20 cellular contexts compared by ENCODE assay signal in genomic region chr6:11586117-11586516, GRCh38. TPM values are rescaled to one million over a fixed set of nuclear protein-coding genes. Genes with fewer than 3 reads are reported as not detected.
DNase-seq lines count a peak whose midpoint lies in the region; ATAC-seq, FAIRE-seq and TF ChIP-seq lines count a peak whose summit lies in the region.
"Had no signal": no experiment of that assay in that cellular context is flagged by ENCODE, and none has a peak within 500 bp of the region (broad histone marks: within the 10 kb centered on the region; RNA-seq: fewer than 3 reads in every experiment).

No MANE protein-coding gene starts in this region.

- in situ Hi-C loops in HepG2 (cut with HindIII; ENCODE audit: extremely low pct_ligation_motif_present, low pct_unique_long_range_greater_than_20kb), result loop anchor here (10.0 kb wide), 2 partner anchors 649 to 1019 kb away; no protein-coding TSS in a partner anchor

- H3K36me3 Mint-ChIP-seq in chondrocyte (ENCODE audit: low read depth), result no peaks in the 10 kb centered on the region
- no peaks in the 10 kb centered on the region for H3K36me3 Mint-ChIP-seq in Calu3 (ENCODE audit: insufficient read depth, unreplicated experiment)
- H3K36me3 Mint-ChIP-seq: immature natural killer cell, T-cell had no signal

- no peaks in the 10 kb centered on the region for H3K27me3 Mint-ChIP-seq in chondrocyte (ENCODE audit: low read depth)
- H3K27me3 Mint-ChIP-seq in Calu3 (ENCODE audit: unreplicated experiment), result no peaks in the 10 kb centered on the region

- H3K4me1 ChIP-seq in HUES64 (ENCODE audit: insufficient read depth, low read length) (peaks cover 9% of the 10 kb centered on the region; the same call in 1 of the 2 replicates), HepG2 (ENCODE audit: insufficient read depth, low read length) (peaks cover 13% of the 10 kb centered on the region), stomach smooth muscle (ENCODE audit: control insufficient read depth, insufficient read depth, low read length) (peaks cover 10% of the 10 kb centered on the region), sigmoid colon (peaks cover 0 to 28% (median 18%) of the 10 kb centered on the region in 4 donors)

- H3K27me3 ChIP-seq in HUES64 (ENCODE audit: insufficient read depth, low read length) (no peaks in the 10 kb centered on the region), HepG2 (ENCODE audit: control insufficient read depth in 1 of 2, insufficient read depth in 2 of 2, low read length in 2 of 2) (no peaks in the 10 kb centered on the region; a peak in 1 of 5 replicates), stomach smooth muscle (ENCODE audit: control insufficient read depth in 1 of 2, insufficient read depth in 2 of 2, low read length in 2 of 2) (no peaks in the 10 kb centered on the region), sigmoid colon (no peaks in the 10 kb centered on the region)
- H3K27me3 ChIP-seq: adrenal gland, tibial artery had no signal

- TF ChIP-seq POLR2A in HepG2 (IDR thresholded peaks at IDR 0.05; ENCODE audit: insufficient read depth in 1 of 2, low read depth in 2 of 2, low read length in 2 of 2), result no peak
- TF ChIP-seq POLR2A in sigmoid colon (IDR thresholded peaks at IDR 0.05), result no peak

- DNase-seq in chondrocyte (ENCODE audit: low spot score), result no peak
- DNase-seq in HepG2 (ENCODE audit: low spot score), result no peak
- no peak for DNase-seq in Calu3
- DNase-seq in sigmoid colon, result no peak
- DNase-seq: activated B cell treated with CpG ODN at 0.5 μM for 24 hours, adrenal gland, glutamatergic neuron, immature natural killer cell, NCI-H1092, NCI-H774, occipital lobe, T-cell, tibial artery had no signal

- H3K4me1 Mint-ChIP-seq in chondrocyte (ENCODE audit: low read depth) (peaks cover 57% of the 10 kb centered on the region), Calu3 (ENCODE audit: low read depth, unreplicated experiment) (no peaks in the 10 kb centered on the region)
- H3K4me1 Mint-ChIP-seq: activated B cell treated with CpG ODN at 0.5 μM for 24 hours; activated T-helper 17 cell treated with anti-CD3 and anti-CD28 coated beads, Interleukin-2, amount 50 U/mL, for 72 hours; central memory CD8-positive, alpha-beta T cell; immature natural killer cell; T-cell had no signal

- H3K36me3 ChIP-seq in HUES64 (ENCODE audit: insufficient read depth, low read length), result no peaks in the 10 kb centered on the region
- no peaks in the 10 kb centered on the region for H3K36me3 ChIP-seq in HepG2 (replicated peaks in 1 of 2; ENCODE audit: control insufficient read depth in 1 of 2, insufficient read depth in 2 of 2, low read length in 2 of 2)
- no peaks in the 10 kb centered on the region for H3K36me3 ChIP-seq in stomach smooth muscle (ENCODE audit: control insufficient read depth in 2 of 2, insufficient read depth in 2 of 2, low read length in 2 of 2)
- no peaks in the 10 kb centered on the region for H3K36me3 ChIP-seq in sigmoid colon
- H3K36me3 ChIP-seq: adrenal gland, tibial artery had no signal

- H3K4me3 ChIP-seq in HUES64 (ENCODE audit: low read length) (no peak overlapping the region), HepG2 (replicated peaks in 1 of 3; ENCODE audit: insufficient read depth in 1 of 3, low read depth in 2 of 3, low read length in 3 of 3) (no peak overlapping the region), stomach smooth muscle (ENCODE audit: low read length in 2 of 2) (no peak overlapping the region), sigmoid colon (no peak overlapping the region)
- H3K4me3 ChIP-seq: adrenal gland, skin epidermis, tibial artery had no signal

- TF ChIP-seq CTCF in chondrocyte (IDR thresholded peaks at IDR 0.05) (no peak), HepG2 (CRISPR knock-in tag; IDR thresholded peaks at IDR 0.05) (no peak), Calu3 (IDR thresholded peaks at IDR 0.05; ENCODE audit: unreplicated experiment) (no peak), sigmoid colon (IDR thresholded peaks at IDR 0.05) (no peak)

- H3K4me3 Mint-ChIP-seq in chondrocyte (ENCODE audit: unreplicated experiment), result no peak overlapping the region
- H3K4me3 Mint-ChIP-seq in Calu3 (ENCODE audit: low read depth, unreplicated experiment), result no peak overlapping the region
- H3K4me3 Mint-ChIP-seq: activated B cell treated with CpG ODN at 0.5 μM for 24 hours; activated T-helper 17 cell treated with anti-CD3 and anti-CD28 coated beads, Interleukin-2, amount 50 U/mL, for 72 hours; central memory CD8-positive, alpha-beta T cell; immature natural killer cell; T-cell had no signal

- CTCF ChIA-PET in HepG2 (lab: Yijun Ruan, JAX; ENCODE audit: low intra/inter-chr PET ratio, low total read pairs), result interaction anchor here (0.6 to 2.0 kb wide), 6 partner anchors 10 to 1020 kb away, joined by 3 to 8 read pairs (median 5); no protein-coding TSS in a partner anchor
- CTCF ChIA-PET in Calu3 (lab: Charles Lee), result no interaction called here

- H3K27ac Mint-ChIP-seq in chondrocyte (ENCODE audit: unreplicated experiment), result peak overlapping the region; percentile 91
- no peak overlapping the region for H3K27ac Mint-ChIP-seq in Calu3 (ENCODE audit: unreplicated experiment)
- H3K27ac Mint-ChIP-seq: activated B cell treated with CpG ODN at 0.5 μM for 24 hours; activated T-helper 17 cell treated with anti-CD3 and anti-CD28 coated beads, Interleukin-2, amount 50 U/mL, for 72 hours; immature natural killer cell; T-cell had no signal

- ATAC-seq in HepG2 (peak; percentile 67), GM18519 (IDR thresholded peaks at IDR 0.05; ENCODE audit: low FRiP score, unreplicated experiment) (no peak)
- ATAC-seq: activated T-helper 17 cell treated with anti-CD3 and anti-CD28 coated beads, Interleukin-2, amount 50 U/mL, for 72 hours; T-cell had no signal

- TF ChIP-seq EP300 in HepG2 (IDR thresholded peaks at IDR 0.05; ENCODE audit: low read depth in 2 of 2, low read length in 2 of 2) (no peak), HepG2 (CRISPR knock-in tag; IDR thresholded peaks at IDR 0.05; ENCODE audit: borderline replicate concordance) (no peak), sigmoid colon (IDR thresholded peaks at IDR 0.05) (no peak)

- peak overlapping the region; percentile 64 for H3K27ac ChIP-seq in HUES64 (ENCODE audit: low read depth, low read length)
- no peak overlapping the region for H3K27ac ChIP-seq in HepG2 (ENCODE audit: extremely low read length, insufficient read depth, low read length)
- peak overlapping the region; percentile 32 for H3K27ac ChIP-seq in stomach smooth muscle (ENCODE audit: low read length)
- peak overlapping the region in 2 of 4 donors; percentile 37 to 49 for H3K27ac ChIP-seq in sigmoid colon
- H3K27ac ChIP-seq: adrenal gland, C4-2B, tibial artery had no signal

- FAIRE-seq in HepG2 (lab: Jason Lieb, UNC), result no peak

- BruUV-seq in HepG2 (replicated peaks; lab: Mats Ljungman, UMichigan) (no TSS peak), Calu3 (replicated peaks; lab: Mats Ljungman, UMichigan) (no TSS peak)

- H3K9me3 Mint-ChIP-seq in chondrocyte (ENCODE audit: low read depth) (no peaks in the 10 kb centered on the region), Calu3 (ENCODE audit: low read depth, unreplicated experiment) (no peaks in the 10 kb centered on the region)
- H3K9me3 Mint-ChIP-seq: activated B cell treated with CpG ODN at 0.5 μM for 24 hours; activated T-helper 17 cell treated with anti-CD3 and anti-CD28 coated beads, Interleukin-2, amount 50 U/mL, for 72 hours; central memory CD8-positive, alpha-beta T cell; T-cell had no signal

- H2AFZ ChIP-seq in HepG2 (ENCODE audit: low read length), result no peak overlapping the region

- no peaks in the 10 kb centered on the region for H3K79me2 ChIP-seq in HepG2 (ENCODE audit: insufficient read depth, low read length)

- peaks cover 3% of the 10 kb centered on the region; the same call in 1 of the 2 replicates for H3K9me3 ChIP-seq in HUES64 (ENCODE audit: insufficient read depth, low read depth, low read length)
- H3K9me3 ChIP-seq in HepG2 (ENCODE audit: low read length), result no peaks in the 10 kb centered on the region
- H3K9me3 ChIP-seq in stomach smooth muscle (ENCODE audit: control insufficient read depth in 2 of 2, low read length in 2 of 2), result no peaks in the 10 kb centered on the region
- no peaks in the 10 kb centered on the region for H3K9me3 ChIP-seq in sigmoid colon
- H3K9me3 ChIP-seq: adrenal gland, tibial artery had no signal

- H4K20me1 ChIP-seq in HepG2 (ENCODE audit: insufficient read depth, low read length), result no peaks in the 10 kb centered on the region

- peak overlapping the region; percentile 45; the same call in 1 of the 2 replicates for H3K9ac ChIP-seq in HUES64 (ENCODE audit: low read depth, low read length)
- no peak overlapping the region for H3K9ac ChIP-seq in HepG2 (ENCODE audit: insufficient read depth, low read depth, low read length)
- H3K9ac ChIP-seq in stomach smooth muscle (ENCODE audit: low read length in 2 of 2), result no peak overlapping the region

- no peak for TF ChIP-seq RAD21 in HepG2 (CRISPR knock-in tag; IDR thresholded peaks at IDR 0.05)

- intact Hi-C loops in HepG2 (cut with micrococcal nuclease; ENCODE audit: unreplicated experiment), result loop anchor here (5.0 kb wide), 3 partner anchors 116 to 1306 kb away; no protein-coding TSS in a partner anchor
- intact Hi-C loops in Calu3 (cut with micrococcal nuclease; ENCODE audit: unreplicated experiment), result loop anchor here (5.0 kb wide), 2 partner anchors 71 to 646 kb away; no protein-coding TSS in a partner anchor
- intact Hi-C loops in sigmoid colon (cut with DNase I), result loop anchor here (5.0 to 10.0 kb wide), 5 partner anchors 66 to 1021 kb away; no protein-coding TSS in a partner anchor

- WGBS in HUES64, result 87% methylated on average over 4 of the region's 4 CpGs
- WGBS in HepG2 (ENCODE audit: low lambda C conversion rate), result 48% methylated on average over 4 of the region's 4 CpGs
- 69 to 79% methylated on average over 4 of the region's 4 CpGs for WGBS in sigmoid colon, 2 donors

- POLR2A ChIA-PET in HepG2 (lab: Yijun Ruan, JAX), result no interaction called here

- 0 out of 2 replicates have a peak overlapping the region, but pooled peaks have one; percentile 3 for H3K4me2 ChIP-seq in HepG2 (ENCODE audit: low read depth, low read length)

RNA-seq across cellular contexts. Expression of gene TMEM170B, which starts 48.6 kb away (rescaled TPM):
- polyA plus RNA-seq in HUES64 (2013, experiment 1 of 2), result 3.7 TPM
- polyA plus RNA-seq in HUES64 (2013, experiment 2 of 2), result 6.1 TPM
- total RNA-seq in chondrocyte (3.6 to 5.1 TPM (median 3.9 TPM) in 3 replicates), HepG2 (2016; rRNA removed; fragmentation: Illumina TruSeq; extraction: Trizol) (9.4 and 14.3 TPM in 2 replicates), Calu3 (2022) (1.9 and 2.2 TPM in 2 replicates), sigmoid colon (10 to 100 TPM in 3 of 4 donors, 1 to 10 TPM in 1; 8.7 to 11.0 (median 10.4) TPM)
- total RNA-seq in HepG2 (2016; cell fraction: cytosol; rRNA removed; fragmentation: Illumina TruSeq; extraction: Trizol; ENCODE audit: low read depth), result 1.4 and 1.6 TPM in 2 replicates
- 9.0 and 13.6 TPM in 2 replicates for total RNA-seq in HepG2 (2016; cell fraction: insoluble cytoplasmic fraction; rRNA removed; fragmentation: Illumina TruSeq; extraction: Trizol)
- total RNA-seq in HepG2 (2016; cell fraction: membrane; rRNA removed; fragmentation: Illumina TruSeq; extraction: Trizol), result 7.9 and 8.7 TPM in 2 replicates
- total RNA-seq in HepG2 (2016; cell fraction: nucleus; rRNA removed; fragmentation: Illumina TruSeq; extraction: Trizol), result 9.9 and 10.4 TPM in 2 replicates
- polyA plus RNA-seq in HepG2 (2011; rRNA removed) (3.3 and 3.6 TPM in 2 replicates), sigmoid colon (1 to 10 TPM in 2 of 3 donors, under 1 TPM in 1; 0.92 to 1.2 (median 1.0) TPM)
- 1.2 and 2.6 TPM in 2 replicates for polyA plus RNA-seq in HepG2 (2011; cell fraction: cytosol; rRNA removed)
- polyA plus RNA-seq in HepG2 (2011; cell fraction: nucleus; rRNA removed), result 1.1 and 2.2 TPM in 2 replicates
- polyA plus RNA-seq in HepG2 (2012), result 7.5 and 8.3 TPM in 2 replicates
- 1.3 and 1.4 TPM in 2 replicates for polyA plus RNA-seq in HepG2 (2016; cell fraction: cytosol; fragmentation: Illumina TruSeq; extraction: Trizol; ENCODE audit: low read depth)
- 10.8 and 11.9 TPM in 2 replicates for polyA plus RNA-seq in HepG2 (2016; cell fraction: insoluble cytoplasmic fraction; fragmentation: Illumina TruSeq; extraction: Trizol; ENCODE audit: low read depth)
- polyA plus RNA-seq in HepG2 (2016; cell fraction: membrane; fragmentation: Illumina TruSeq; extraction: Trizol; ENCODE audit: low read depth), result 4.8 and 5.2 TPM in 2 replicates
- 9.8 and 9.9 TPM in 2 replicates for polyA plus RNA-seq in HepG2 (2016; cell fraction: nucleus; fragmentation: Illumina TruSeq; extraction: Trizol; ENCODE audit: insufficient read depth, low read depth)
- 2.0 and 5.2 TPM in 2 replicates for polyA minus RNA-seq in HepG2 (2011; rRNA and poly(A)+ RNA removed; ENCODE audit: low replicate concordance)
- polyA minus RNA-seq in HepG2 (2011; cell fraction: cytosol; rRNA and poly(A)+ RNA removed), result 7.0 and 10.9 TPM in 2 replicates
- 9.0 and 12.9 TPM in 2 replicates for polyA minus RNA-seq in HepG2 (2011; cell fraction: nucleus; rRNA and poly(A)+ RNA removed)
